ENCODE assay signal across 1 cellular context in the genomic region with DNA sequence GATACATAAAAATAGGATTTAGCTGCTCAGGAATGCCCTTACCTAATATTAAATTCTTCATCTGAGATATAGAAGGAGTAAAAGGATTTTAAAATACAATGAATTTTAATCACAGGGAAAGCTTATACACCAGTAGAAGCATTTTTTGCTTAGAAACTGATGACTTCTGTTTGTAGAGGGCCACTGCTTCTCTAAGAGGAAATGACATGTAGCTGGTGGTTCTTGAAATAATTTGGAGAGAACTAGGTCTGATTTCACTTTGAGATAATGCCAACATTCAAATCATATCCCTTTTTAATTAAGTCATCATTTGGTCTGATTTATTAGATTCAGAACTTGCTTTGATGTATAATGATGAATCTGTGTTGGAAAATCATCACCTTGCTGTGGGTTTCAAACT.
TF ChIP-seq lines count a peak whose summit lies in the region.

No MANE protein-coding gene starts in this region.

TF ChIP-seq in GM12878, 131 proteins besides CTCF, POLR2A, EP300 and RAD21 (continued from another document):
- TF ChIP-seq ZBTB40 (IDR thresholded peaks at IDR 0.05; ENCODE audit: borderline replicate concordance) (no peak), FOS (IDR thresholded peaks at IDR 0.05; ENCODE audit: borderline replicate concordance, extremely low read depth, insufficient read length) (no peak), CEBPB (IDR thresholded peaks at IDR 0.05; ENCODE audit: borderline replicate concordance in 1 of 2, low read depth in 2 of 2, low read length in 2 of 2) (no peak), RFX5 (IDR thresholded peaks at IDR 0.05; ENCODE audit: low read depth, low read length) (peak; percentile 82), BHLHE40 (IDR thresholded peaks at IDR 0.05; ENCODE audit: borderline replicate concordance in 1 of 2, low read depth in 2 of 2, low read length in 1 of 2) (no peak), MTA2 (IDR thresholded peaks at IDR 0.05; ENCODE audit: low read depth) (no peak), CHD4 (IDR thresholded peaks at IDR 0.05) (no peak), CREB1 (IDR thresholded peaks at IDR 0.05; ENCODE audit: low read depth) (peak; percentile 52; the same call in 1 of the 2 replicates), RBBP5 (conservative IDR thresholded peaks at IDR 0.05) (no peak), NBN (IDR thresholded peaks at IDR 0.05) (no peak), RUNX3 (IDR thresholded peaks at IDR 0.05; ENCODE audit: low read length) (no peak), NR2F1 (conservative IDR thresholded peaks at IDR 0.05) (no peak), MTA3 (IDR thresholded peaks at IDR 0.05; ENCODE audit: borderline replicate concordance, low read length) (no peak), NR2C2 (IDR thresholded peaks at IDR 0.05; ENCODE audit: borderline replicate concordance, control insufficient read depth, insufficient read length, low read depth) (no peak)
